ENCODE assay signal across 9 cellular contexts in genomic region chr7:31373337-31374289, GRCh38. TPM values are rescaled to one million over a fixed set of nuclear protein-coding genes. Genes with fewer than 3 reads are reported as not detected.
A peak's percentile ranks its signal among the peaks of the same experiment; 100 is the strongest.
DNase-seq lines count a peak whose midpoint lies in the region; ATAC-seq and TF ChIP-seq lines count a peak whose summit lies in the region.
"Had no signal": no experiment of that assay in that cellular context is flagged by ENCODE, and none has a peak within 500 bp of the region (broad histone marks: within the 10 kb centered on the region; RNA-seq: fewer than 3 reads in every experiment).

No MANE protein-coding gene starts in this region.

- intact Hi-C loops in Calu3 (cut with micrococcal nuclease; ENCODE audit: unreplicated experiment) = loop anchor here (1.0 to 5.0 kb wide), 6 partner anchors 70 to 363 kb away; no protein-coding TSS in a partner anchor
- intact Hi-C loops in CD4-positive, alpha-beta memory T cell (cut with micrococcal nuclease) = no loop called here

- in situ Hi-C loops in astrocyte of the cerebellum (cut with HindIII; ENCODE audit: low sequenced_read_pairs) = no loop called here

- H3K27me3 Mint-ChIP-seq in Calu3 (ENCODE audit: unreplicated experiment) = no peaks in the 10 kb centered on the region
- H3K27me3 Mint-ChIP-seq in CD4-positive, alpha-beta memory T cell = peaks cover 0 to 1% of the 10 kb centered on the region in 2 donors
- H3K27me3 Mint-ChIP-seq: activated B cell treated with CpG ODN at 0.5 μM for 24 hours had no signal

- DNase-seq in Calu3 (peak; percentile 84), NCI-H2196 treated with DMSO at 0.1 percent for 48 hours (lab: John Stamatoyannopoulos, UW; ENCODE audit: unreplicated experiment) (peak; percentile 7), astrocyte of the cerebellum (ENCODE audit: low read depth) (peak; percentile 31), islet precursor cell (peak; percentile 86)
- DNase-seq in CD4-positive, alpha-beta memory T cell = no peak
- no peak for DNase-seq in activated CD4-positive, CD25-positive, alpha-beta regulatory T cell treated with anti-CD3 and anti-CD28 coated beads, Interleukin-2, amount 50 U/mL, for 72 hours
- DNase-seq: activated B cell treated with CpG ODN at 0.5 μM for 24 hours had no signal

- no peaks in the 10 kb centered on the region for H3K4me1 ChIP-seq in CD4-positive, alpha-beta memory T cell (ENCODE audit: insufficient read depth, low read length)

- H3K4me3 ChIP-seq in astrocyte of the cerebellum (ENCODE audit: low read depth, low read length) = no peak overlapping the region
- no peak overlapping the region for H3K4me3 ChIP-seq in CD4-positive, alpha-beta memory T cell (ENCODE audit: low read length in 2 of 2)

- no peaks in the 10 kb centered on the region for H3K36me3 ChIP-seq in CD4-positive, alpha-beta memory T cell (ENCODE audit: insufficient read depth, low read length)

- CTCF ChIA-PET in Calu3 (lab: Charles Lee) = interaction anchor here (0.7 to 2.9 kb wide), 13 partner anchors 10 to 865 kb away, joined by 3 to 62 read pairs (median 4); no protein-coding TSS in a partner anchor
- CTCF ChIA-PET in CD4-positive, alpha-beta memory T cell (lab: Charles Lee; ENCODE audit: partially characterized antibody) = no interaction called here

- no peaks in the 10 kb centered on the region for H3K9me3 Mint-ChIP-seq in Calu3 (ENCODE audit: low read depth, unreplicated experiment)
- peaks cover 0 to 13% (median 0%) of the 10 kb centered on the region in 8 donors for H3K9me3 Mint-ChIP-seq in CD4-positive, alpha-beta memory T cell
- H3K9me3 Mint-ChIP-seq: activated B cell treated with CpG ODN at 0.5 μM for 24 hours had no signal

- POLR2A ChIA-PET in CD4-positive, alpha-beta memory T cell (lab: Charles Lee; ENCODE audit: partially characterized antibody) = no interaction called here

- no peak overlapping the region for H3K27ac ChIP-seq in CD4-positive, alpha-beta memory T cell (ENCODE audit: low read depth, low read length)

- no TSS peak for BruUV-seq in Calu3 (replicated peaks; lab: Mats Ljungman, UMichigan)

- H3K4me3 Mint-ChIP-seq in Calu3 (ENCODE audit: low read depth, unreplicated experiment) = no peak overlapping the region
- H3K4me3 Mint-ChIP-seq in CD4-positive, alpha-beta memory T cell = no peak overlapping the region
- H3K4me3 Mint-ChIP-seq: activated B cell treated with CpG ODN at 0.5 μM for 24 hours had no signal

- H3K27me3 ChIP-seq in CD4-positive, alpha-beta memory T cell (ENCODE audit: insufficient read depth, low read length) = no peaks in the 10 kb centered on the region

- no peaks in the 10 kb centered on the region for H3K36me3 Mint-ChIP-seq in Calu3 (ENCODE audit: insufficient read depth, unreplicated experiment)
- no peaks in the 10 kb centered on the region for H3K36me3 Mint-ChIP-seq in CD4-positive, alpha-beta memory T cell

- H3K27ac Mint-ChIP-seq in Calu3 (ENCODE audit: unreplicated experiment) = no peak overlapping the region
- H3K27ac Mint-ChIP-seq in CD4-positive, alpha-beta memory T cell = no peak overlapping the region
- H3K27ac Mint-ChIP-seq: activated B cell treated with CpG ODN at 0.5 μM for 24 hours had no signal

- H3K4me1 Mint-ChIP-seq in Calu3 (ENCODE audit: low read depth, unreplicated experiment) = peaks cover 10% of the 10 kb centered on the region
- H3K4me1 Mint-ChIP-seq in CD4-positive, alpha-beta memory T cell = no peaks in the 10 kb centered on the region
- H3K4me1 Mint-ChIP-seq: activated B cell treated with CpG ODN at 0.5 μM for 24 hours had no signal

- no peaks in the 10 kb centered on the region for H3K9me3 ChIP-seq in CD4-positive, alpha-beta memory T cell (ENCODE audit: control insufficient read depth in 1 of 2, low read length in 2 of 2)

- peak; percentile 87 for ATAC-seq in GM19025 (IDR thresholded peaks at IDR 0.05; ENCODE audit: low read depth, unreplicated experiment)
- ATAC-seq in HG03066 (IDR thresholded peaks at IDR 0.05; ENCODE audit: low read depth, unreplicated experiment) = peak; percentile 63

- TF ChIP-seq CTCF in Calu3 (IDR thresholded peaks at IDR 0.05; ENCODE audit: unreplicated experiment) (peak; percentile 83), astrocyte of the cerebellum (IDR thresholded peaks at IDR 0.05; ENCODE audit: low read depth, low read length, missing control alignments) (peak; percentile 84)

RNA-seq across cellular contexts. Expression of gene NEUROD6, which starts 33.1 kb away (rescaled TPM):
- not detected in 2 replicates for total RNA-seq in Calu3 (2022)
- total RNA-seq in CD4-positive, alpha-beta memory T cell = not detected
- polyA plus RNA-seq in CD4-positive, alpha-beta memory T cell = not detected
- total RNA-seq: activated B cell treated with CpG ODN at 0.5 μM for 24 hours had no signal

Comparison
In these comparisons a context has a peak if more than half of its experiments do, and no peak if none do; other contexts are left out.
1. DNase-seq: peak in Calu3 (single experiment), NCI-H2196 treated with DMSO at 0.1 percent for 48 hours (single experiment), astrocyte of the cerebellum (single experiment) and islet precursor cell (single experiment); none in CD4-positive, alpha-beta memory T cell (0 of 5) and activated CD4-positive, CD25-positive, alpha-beta regulatory T cell treated with anti-CD3 and anti-CD28 coated beads, Interleukin-2, amount 50 U/mL, for 72 hours (single experiment).